In genomic region chr11:65558002-65558784, GRCh38 we compare ENCODE assay signal across 7 cellular contexts. TPM values are rescaled to one million over a fixed set of nuclear protein-coding genes. Genes with fewer than 3 reads are reported as not detected.
DNase-seq lines count a peak whose midpoint lies in the region; ATAC-seq and TF ChIP-seq lines count a peak whose summit lies in the region.

Gene LTBP3, minus strand, starts transcription at chr11:65558359. Its CDS starts 400 bp downstream, at chr11:65557959.

- H3K9me3 Mint-ChIP-seq in stimulated activated effector memory CD8-positive, alpha-beta T cell treated with anti-CD3 and anti-CD28 coated beads, Interleukin-12 subunit alpha, Interleukin-12 subunit beta, amount 100 ng/mL, for 72 hours, result no peaks in the 10 kb centered on the region

- peak; percentile 95 for DNase-seq in GM03348 (ENCODE audit: low spot score)
- DNase-seq in MG63, result peak; percentile 89
- peak; percentile 80 to 92 for DNase-seq in left lung
- no peak for DNase-seq in stimulated activated effector memory CD8-positive, alpha-beta T cell treated with anti-CD3 and anti-CD28 coated beads, Interleukin-12 subunit alpha, Interleukin-12 subunit beta, amount 100 ng/mL, for 72 hours (ENCODE audit: low spot score in 2 of 2)

- H3K27ac ChIP-seq in ectodermal cell (ENCODE audit: insufficient read depth, low read depth, low read length, poor library complexity, severe bottlenecking) (no peak within 1 kb of the TSS), left lung (peak within 1 kb of the TSS; percentile 78 to 90)

- no peaks in the 10 kb centered on the region for H3K27me3 ChIP-seq in MG63
- peaks cover 39% of the 10 kb centered on the region for H3K27me3 ChIP-seq in ectodermal cell (ENCODE audit: control insufficient read depth, insufficient read depth, low read length, poor library complexity, severe bottlenecking)
- H3K27me3 ChIP-seq in left lung, result peaks cover 0 to 31% of the 10 kb centered on the region in 2 donors

- H3K4me1 ChIP-seq in ectodermal cell (ENCODE audit: control insufficient read depth, insufficient read depth, low read length) (peaks cover 55% of the 10 kb centered on the region), left lung (peaks cover 31 to 76% of the 10 kb centered on the region in 2 donors)

- peak within 1 kb of the TSS; percentile 67 for H3K4me3 ChIP-seq in MG63
- peak within 1 kb of the TSS; percentile 64 for H3K4me3 ChIP-seq in WI38 (ENCODE audit: low read depth, low read length)
- H3K4me3 ChIP-seq in ectodermal cell (ENCODE audit: insufficient read depth, low read depth, low read length), result peak within 1 kb of the TSS; percentile 46
- H3K4me3 ChIP-seq in left lung, result peak within 1 kb of the TSS; percentile 49 to 54

- WGBS in ectodermal cell, 2 experiments, result 1% methylated on average over 76 to 77 of the region's 77 CpGs

- H3K9me3 ChIP-seq in MG63 (no peaks in the 10 kb centered on the region), ectodermal cell (ENCODE audit: control insufficient read depth, low read length) (no peaks in the 10 kb centered on the region), left lung (no peaks in the 10 kb centered on the region)

- H3K4me3 Mint-ChIP-seq in stimulated activated effector memory CD8-positive, alpha-beta T cell treated with anti-CD3 and anti-CD28 coated beads, Interleukin-12 subunit alpha, Interleukin-12 subunit beta, amount 100 ng/mL, for 72 hours, result peak within 1 kb of the TSS; percentile 75

- TF ChIP-seq CTCF in WI38 (IDR thresholded peaks at IDR 0.05; ENCODE audit: low read depth, low read length), result no peak
- no peak for TF ChIP-seq CTCF in left lung (IDR thresholded peaks at IDR 0.05)

- intact Hi-C loops in left lung (cut with DNase I), result no loop called here

- H3K36me3 ChIP-seq in MG63, result peaks cover 20% of the 10 kb centered on the region
- no peaks in the 10 kb centered on the region for H3K36me3 ChIP-seq in ectodermal cell (ENCODE audit: control insufficient read depth, insufficient read depth, low read length)
- no peaks in the 10 kb centered on the region for H3K36me3 ChIP-seq in left lung

- peaks cover 5% of the 10 kb centered on the region for H3K36me3 Mint-ChIP-seq in stimulated activated effector memory CD8-positive, alpha-beta T cell treated with anti-CD3 and anti-CD28 coated beads, Interleukin-12 subunit alpha, Interleukin-12 subunit beta, amount 100 ng/mL, for 72 hours

- ATAC-seq in left lung (peak; percentile 82), GM21825 (IDR thresholded peaks at IDR 0.05; ENCODE audit: unreplicated experiment) (no peak)
- ATAC-seq in stimulated activated effector memory CD8-positive, alpha-beta T cell treated with anti-CD3 and anti-CD28 coated beads, Interleukin-12 subunit alpha, Interleukin-12 subunit beta, amount 100 ng/mL, for 72 hours, result peak; percentile 54

- peaks cover 67% of the 10 kb centered on the region for H3K4me1 Mint-ChIP-seq in stimulated activated effector memory CD8-positive, alpha-beta T cell treated with anti-CD3 and anti-CD28 coated beads, Interleukin-12 subunit alpha, Interleukin-12 subunit beta, amount 100 ng/mL, for 72 hours

- peak within 1 kb of the TSS; percentile 90 for H3K27ac Mint-ChIP-seq in stimulated activated effector memory CD8-positive, alpha-beta T cell treated with anti-CD3 and anti-CD28 coated beads, Interleukin-12 subunit alpha, Interleukin-12 subunit beta, amount 100 ng/mL, for 72 hours

RNA-seq across cellular contexts. Expression of gene LTBP3, which starts in this region (rescaled TPM):
- 109 and 124 TPM in 2 replicates for total RNA-seq in MG63 (2014; rRNA removed; shearing (Covaris generic); ENCODE audit: low replicate concordance)
- 9.3 TPM for polyA plus RNA-seq in ectodermal cell (2013, experiment 1 of 4)
- 11.2 TPM for polyA plus RNA-seq in ectodermal cell (2013, experiment 2 of 4)
- 15.5 TPM for polyA plus RNA-seq in ectodermal cell (2013, experiment 3 of 4)
- 13.8 TPM for polyA plus RNA-seq in ectodermal cell (2013, experiment 4 of 4)
- total RNA-seq in left lung, result 100 to 1,000 TPM in 1 of 2 donors, 10 to 100 TPM in 1; 70.8 to 157 TPM

Comparison
In these comparisons a context has a peak if more than half of its experiments do, and no peak if none do; other contexts are left out.
1. DNase-seq: peak in GM03348 (single experiment), MG63 (single experiment) and left lung (2 of 2); none in stimulated activated effector memory CD8-positive, alpha-beta T cell treated with anti-CD3 and anti-CD28 coated beads, Interleukin-12 subunit alpha, Interleukin-12 subunit beta, amount 100 ng/mL, for 72 hours (0 of 2).
2. Peak in every context shown above with its lines, with median percentiles within 50 percentile points of each other: H3K4me3 ChIP-seq.